Comparison of ENCODE assay signal across 9 cellular contexts in genomic region chr17:20455106-20455505, GRCh38. TPM values are rescaled to one million over a fixed set of nuclear protein-coding genes. Genes with fewer than 3 reads are reported as not detected.
"Had no signal": no experiment of that assay in that cellular context is flagged by ENCODE, and none has a peak within 500 bp of the region (broad histone marks: within the 10 kb centered on the region; RNA-seq: fewer than 3 reads in every experiment).

No MANE protein-coding gene starts in this region.

RNA-seq across cellular contexts. Expression of gene LGALS9B, which starts 12.2 kb away (rescaled TPM):
- total RNA-seq: activated B cell treated with CpG ODN at 0.5 μM for 24 hours; activated CD4-positive, alpha-beta memory T cell treated with anti-CD3 and anti-CD28 coated beads for 36 hours; activated CD4-positive, alpha-beta memory T cell treated with anti-CD3 and anti-CD28 coated beads, Interleukin-2, amount 10 ng/mL, durations not matched to agents 7 days and 5 days; activated CD4-positive, alpha-beta T cell treated with anti-CD3 and anti-CD28 coated beads for 36 hours; activated CD4-positive, alpha-beta T cell treated with anti-CD3 and anti-CD28 coated beads, Interleukin-2, amount 10 ng/mL, durations not matched to agents 24 days and 14 days; activated CD8-positive, alpha-beta memory T cell treated with anti-CD3 and anti-CD28 coated beads for 36 hours; activated CD8-positive, alpha-beta T cell treated with anti-CD3 and anti-CD28 coated beads for 36 hours; T-helper 1 cell treated with Interleukin-12 subunit alpha and Interleukin-12 subunit beta and Interleukin-4 antibody, amounts not matched to agents 30 ng/mL and 1 ng/mL, for 36 hours; T-helper 17 cell had no signal
